ENCODE assay signal across 17 cellular contexts in genomic region chr5:33852837-33853236, GRCh38. TPM values are rescaled to one million over a fixed set of nuclear protein-coding genes. Genes with fewer than 3 reads are reported as not detected.
DNase-seq lines count a peak whose midpoint lies in the region; ATAC-seq, FAIRE-seq and TF ChIP-seq lines count a peak whose summit lies in the region.
"Had no signal": no experiment of that assay in that cellular context is flagged by ENCODE, and none has a peak within 500 bp of the region (broad histone marks: within the 10 kb centered on the region; RNA-seq: fewer than 3 reads in every experiment).

No MANE protein-coding gene starts in this region.

- peak overlapping the region; percentile 63; the same call in 1 of the 2 replicates for H3K27ac ChIP-seq in GM23248
- H3K27ac ChIP-seq in astrocyte (ENCODE audit: low read depth, low read length), result peak overlapping the region; percentile 9
- peak overlapping the region; percentile 3 for H3K27ac ChIP-seq in mesodermal cell (ENCODE audit: low read depth, low read length, severe bottlenecking)
- H3K27ac ChIP-seq in skeletal muscle tissue (ENCODE audit: low read depth, low read length), result peak overlapping the region; percentile 10
- H3K27ac ChIP-seq: SJCRH30 had no signal

- peaks cover 35% of the 10 kb centered on the region for H3F3A ChIP-seq in GM23248 (ENCODE audit: insufficient read depth)

- peaks cover 52% of the 10 kb centered on the region for H3K4me1 ChIP-seq in GM23248 (ENCODE audit: insufficient read depth)
- peaks cover 60% of the 10 kb centered on the region for H3K4me1 ChIP-seq in astrocyte (ENCODE audit: insufficient read depth, low read length)
- H3K4me1 ChIP-seq in mesodermal cell (ENCODE audit: control insufficient read depth, insufficient read depth, low read length, poor library complexity, severe bottlenecking), result peaks cover 55% of the 10 kb centered on the region
- H3K4me1 ChIP-seq in skeletal muscle tissue (ENCODE audit: control insufficient read depth in 3 of 3, insufficient read depth in 3 of 3, low read length in 3 of 3), result peaks cover 0 to 5% (median 2%) of the 10 kb centered on the region in 3 donors

- H3K9me3 Mint-ChIP-seq in astrocyte (ENCODE audit: unreplicated experiment) (no peaks in the 10 kb centered on the region), CD14-positive monocyte (peaks cover 0 to 3% (median 0%) of the 10 kb centered on the region in 7 donors)
- H3K9me3 Mint-ChIP-seq: CD4-positive, alpha-beta T cell had no signal

- in situ Hi-C loops in GM23248 (cut with MboI), result no loop called here

- H3K27me3 ChIP-seq in GM23248 (replicated peaks; ENCODE audit: insufficient read depth) (no peaks in the 10 kb centered on the region), astrocyte (ENCODE audit: insufficient read depth, low read length) (no peaks in the 10 kb centered on the region), skeletal muscle tissue (ENCODE audit: control insufficient read depth in 3 of 3, insufficient read depth in 3 of 3, low read length in 3 of 3) (no peaks in the 10 kb centered on the region)
- H3K27me3 ChIP-seq: SJCRH30 had no signal

- no peak for FAIRE-seq in astrocyte (lab: Jason Lieb, UNC)

- no peaks in the 10 kb centered on the region for H4K20me1 ChIP-seq in GM23248 (ENCODE audit: insufficient read depth)
- no peaks in the 10 kb centered on the region for H4K20me1 ChIP-seq in astrocyte (ENCODE audit: insufficient read depth, low read length)

- peaks cover 51% of the 10 kb centered on the region for H3K79me2 ChIP-seq in GM23248 (ENCODE audit: insufficient read depth)
- peaks cover 77% of the 10 kb centered on the region for H3K79me2 ChIP-seq in astrocyte (ENCODE audit: insufficient read depth, low read length)

- no peaks in the 10 kb centered on the region for H3K9me2 ChIP-seq in GM23248 (ENCODE audit: insufficient read depth)

- H3K36me3 Mint-ChIP-seq in astrocyte (ENCODE audit: low read depth, unreplicated experiment) (peaks cover 3% of the 10 kb centered on the region), CD14-positive monocyte (no peaks in the 10 kb centered on the region)

- peak overlapping the region; percentile 55 for H3K4me3 Mint-ChIP-seq in astrocyte (ENCODE audit: unreplicated experiment)
- H3K4me3 Mint-ChIP-seq in CD14-positive monocyte, result no peak overlapping the region
- H3K4me3 Mint-ChIP-seq: CD4-positive, alpha-beta T cell had no signal

- DNase-seq in GM23248 (no peak), astrocyte (ENCODE audit: low read depth) (no peak), head of caudate nucleus (no peak), CD14-positive monocyte (ENCODE audit: low spot score) (no peak)
- no peak for DNase-seq in NK-92 treated with Interleukin-12 subunit alpha and Interleukin-12 subunit beta, amount 100 ng/mL, for 24 hours (lab: John Stamatoyannopoulos, UW)
- DNase-seq: ACHN; Calu3; CD4-positive, alpha-beta T cell; DMS79; NCI-H1417 treated with DMSO at 0.1 percent for 48 hours; NCI-H2029; NCI-H524; SJCRH30 had no signal

- intact Hi-C loops in head of caudate nucleus (cut with DNase I), result no loop called here
- intact Hi-C loops in CD14-positive monocyte (cut with micrococcal nuclease), result no loop called here

- peak overlapping the region; percentile 49 for H3K27ac Mint-ChIP-seq in astrocyte (ENCODE audit: unreplicated experiment)
- no peak overlapping the region for H3K27ac Mint-ChIP-seq in CD14-positive monocyte
- H3K27ac Mint-ChIP-seq: CD4-positive, alpha-beta T cell had no signal

- H3K27me3 Mint-ChIP-seq in astrocyte (ENCODE audit: low read depth, unreplicated experiment), result no peaks in the 10 kb centered on the region
- H3K27me3 Mint-ChIP-seq in CD14-positive monocyte (ENCODE audit: low read depth in 3 of 3), result peaks cover 0 to 2% (median 0%) of the 10 kb centered on the region in 3 donors
- H3K27me3 Mint-ChIP-seq: CD4-positive, alpha-beta T cell had no signal

- H3K36me3 ChIP-seq in GM23248 (ENCODE audit: low read depth) (no peaks in the 10 kb centered on the region), astrocyte (ENCODE audit: insufficient read depth, low read length) (no peaks in the 10 kb centered on the region), mesodermal cell (ENCODE audit: control insufficient read depth, insufficient read depth, low read length) (no peaks in the 10 kb centered on the region), skeletal muscle tissue (ENCODE audit: control insufficient read depth in 3 of 3, insufficient read depth in 3 of 3, low read length in 3 of 3) (no peaks in the 10 kb centered on the region)

- H3K9me3 ChIP-seq in GM23248 (ENCODE audit: low read depth) (no peaks in the 10 kb centered on the region), astrocyte (ENCODE audit: insufficient read depth, low read depth, low read length) (no peaks in the 10 kb centered on the region), mesodermal cell (ENCODE audit: control insufficient read depth, low read length) (no peaks in the 10 kb centered on the region), skeletal muscle tissue (ENCODE audit: control insufficient read depth in 3 of 3, low read length in 3 of 3) (no peaks in the 10 kb centered on the region)
- H3K9me3 ChIP-seq: SJCRH30 had no signal

- ATAC-seq in HG02870 (IDR thresholded peaks at IDR 0.05; ENCODE audit: unreplicated experiment), result no peak

- H2AFZ ChIP-seq in GM23248, result peak overlapping the region; percentile 75
- no peak overlapping the region for H2AFZ ChIP-seq in astrocyte (ENCODE audit: low read depth, low read length)

- peak overlapping the region; percentile 62; the same call in 1 of the 2 replicates for H3K4me3 ChIP-seq in GM23248
- H3K4me3 ChIP-seq in astrocyte (ENCODE audit: insufficient read depth, low read depth, low read length), result no peak overlapping the region
- no peak overlapping the region for H3K4me3 ChIP-seq in mesodermal cell (ENCODE audit: extremely low read depth, insufficient read depth, low read length, poor library complexity, severe bottlenecking)
- H3K4me3 ChIP-seq in skeletal muscle tissue (ENCODE audit: low read length in 3 of 3), result no peak overlapping the region
- H3K4me3 ChIP-seq: SJCRH30 had no signal

- H3K9ac ChIP-seq in GM23248 (peak overlapping the region; percentile 63), astrocyte (ENCODE audit: low read length) (peak overlapping the region; percentile 44), skeletal muscle tissue (ENCODE audit: low read depth in 1 of 3, low read length in 3 of 3) (no peak overlapping the region)

- TF ChIP-seq CTCF in astrocyte (IDR thresholded peaks at IDR 0.05; ENCODE audit: insufficient read depth, low read depth, low read length), result no peak
- no peak for TF ChIP-seq CTCF in CD14-positive monocyte (IDR thresholded peaks at IDR 0.05)

- H3K4me2 ChIP-seq in GM23248 (ENCODE audit: unreplicated experiment), result peak overlapping the region; percentile 88
- H3K4me2 ChIP-seq in astrocyte (ENCODE audit: low read length), result peak overlapping the region; percentile 66

- peaks cover 74% of the 10 kb centered on the region for H3K4me1 Mint-ChIP-seq in astrocyte (ENCODE audit: low read depth, unreplicated experiment)
- H3K4me1 Mint-ChIP-seq in CD14-positive monocyte, result peaks cover 4% of the 10 kb centered on the region

- WGBS in GM23248 (ENCODE audit: low coverage in 1 of 2, low lambda C conversion rate in 2 of 2, missing lambda C conversion rate in 2 of 2), 2 experiments, result 21 to 35% methylated on average over 3 of the region's 3 CpGs
- WGBS in mesodermal cell (ENCODE audit: insufficient coverage in 2 of 2), 2 experiments, result 81 to 97% methylated on average over 3 of the region's 3 CpGs

RNA-seq across cellular contexts. Expression of gene ADAMTS12, which starts 39.0 kb away (rescaled TPM):
- 10.1 and 11.5 TPM in 2 replicates for total RNA-seq in GM23248 (2014; rRNA removed; shearing (Covaris generic))
- polyA plus RNA-seq in GM23248 (2016; fragmentation: Nextera tagmentation; extraction: Ambion mirVana) (7.8 and 8.5 TPM in 2 replicates), CD14-positive monocyte (not detected)
- total RNA-seq in astrocyte (143 and 156 TPM in 2 replicates), skeletal muscle tissue (19.3 TPM)
- polyA plus RNA-seq in mesodermal cell (2013, experiment 1 of 2), result 33.8 TPM
- 38.3 TPM for polyA plus RNA-seq in mesodermal cell (2013, experiment 2 of 2)
- total RNA-seq: G401 had no signal

Comparison
In these comparisons a context has a peak if more than half of its experiments do, and no peak if none do; other contexts are left out.
1. H3K27ac ChIP-seq: peak in every context shown above with its lines; median percentile 63 in GM23248; 10 in skeletal muscle tissue; 9 in astrocyte; 3 in mesodermal cell.
2. H3K9ac ChIP-seq: peak in GM23248 (single experiment) and astrocyte (single experiment); none in skeletal muscle tissue (0 of 3).